In the genomic region with DNA sequence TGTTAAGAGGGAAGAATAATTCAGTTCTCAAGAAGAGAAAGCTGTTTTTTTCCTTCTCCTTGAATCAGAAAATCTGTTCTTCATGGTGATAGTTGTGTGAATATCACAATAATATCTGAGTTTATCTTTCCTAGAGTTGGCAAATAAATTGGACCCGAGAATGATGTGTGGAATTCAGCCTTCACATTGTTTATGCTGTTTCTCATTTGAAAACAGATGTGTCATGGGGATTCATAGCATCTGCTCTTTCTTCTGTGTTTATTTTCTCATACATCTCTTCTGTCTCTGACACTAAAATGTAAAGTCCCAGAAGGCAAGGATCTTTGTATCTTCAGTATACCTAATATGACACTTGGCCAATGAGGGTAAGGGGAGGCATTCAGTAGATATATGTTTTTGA, we compare ENCODE assay signal across 21 cellular contexts.
DNase-seq lines count a peak whose midpoint lies in the region; ATAC-seq and TF ChIP-seq lines count a peak whose summit lies in the region.
"Had no signal": no experiment of that assay in that cellular context is flagged by ENCODE, and none has a peak within 500 bp of the region (broad histone marks: within the 10 kb centered on the region; RNA-seq: fewer than 3 reads in every experiment).

No MANE protein-coding gene starts in this region.

- H3K4me3 Mint-ChIP-seq in endodermal cell = no peak overlapping the region
- H3K4me3 Mint-ChIP-seq: activated naive CD8-positive, alpha-beta T cell; B cell; immature natural killer cell; neural progenitor cell had no signal

- peak; percentile 5 for DNase-seq in CD1c-positive myeloid dendritic cell (ENCODE audit: extremely low spot score)
- peak; percentile 49 for DNase-seq in NCI-H460 (ENCODE audit: extremely low read depth, low read depth)
- peak; percentile 20 to 63 for DNase-seq in dermis microvascular lymphatic vessel endothelial cell (ENCODE audit: low read depth in 2 of 2)
- DNase-seq in myocyte (ENCODE audit: low read depth) = peak; percentile 28
- DNase-seq in NOMO-1 treated with DMSO at 0.1 percent for 48 hours (lab: John Stamatoyannopoulos, UW; ENCODE audit: unreplicated experiment) = no peak
- no peak for DNase-seq in endodermal cell
- DNase-seq in mesenteric fat pad (ENCODE audit: low spot score) = no peak
- DNase-seq: activated CD4-positive, alpha-beta T cell treated with anti-CD3 and anti-CD28 coated beads, Interleukin-2, amount 50 U/mL, for 1 hour; activated T-cell treated with anti-CD3 and anti-CD28 coated beads, Interleukin-2, amount 50 U/mL, for 1 hour; caudate nucleus; H7; immature natural killer cell; NCI-H187 treated with DMSO at 0.1 percent for 48 hours; NCI-H526; retina; stimulated activated CD4-positive, alpha-beta T cell treated with anti-CD3 and anti-CD28 coated beads, Interleukin-1b, Interleukin-23, amount 100 ng/mL, for 48 hours; substantia nigra had no signal

- ATAC-seq in HG03442 (IDR thresholded peaks at IDR 0.05; ENCODE audit: unreplicated experiment) = no peak

- no peaks in the 10 kb centered on the region for H3K4me1 Mint-ChIP-seq in endodermal cell
- H3K4me1 Mint-ChIP-seq: immature natural killer cell, neural progenitor cell had no signal

- TF ChIP-seq CTCF in endodermal cell (conservative IDR thresholded peaks at IDR 0.05) = no peak

- H3K27ac Mint-ChIP-seq in endodermal cell = no peak overlapping the region
- H3K27ac Mint-ChIP-seq: activated naive CD8-positive, alpha-beta T cell; B cell; immature natural killer cell; neural progenitor cell had no signal

- H3K9ac ChIP-seq in endodermal cell (ENCODE audit: extremely low read depth, low read length, poor library complexity, severe bottlenecking) = no peak overlapping the region
- H3K9ac ChIP-seq: neural progenitor cell had no signal

- H3K4me3 ChIP-seq in endodermal cell (ENCODE audit: low read length) = no peak overlapping the region
- H3K4me3 ChIP-seq: neural progenitor cell had no signal

- H3K27me3 ChIP-seq in endodermal cell (ENCODE audit: control insufficient read depth, insufficient read depth, low read length, poor library complexity, severe bottlenecking) = no peaks in the 10 kb centered on the region
- H3K27me3 ChIP-seq: neural progenitor cell had no signal

- H3K9me3 ChIP-seq in endodermal cell (ENCODE audit: control insufficient read depth, low read length) = no peaks in the 10 kb centered on the region

- H3K9me3 Mint-ChIP-seq in endodermal cell = no peaks in the 10 kb centered on the region
- H3K9me3 Mint-ChIP-seq: immature natural killer cell, neural progenitor cell had no signal

- H3K36me3 Mint-ChIP-seq in endodermal cell (ENCODE audit: low read depth) = no peaks in the 10 kb centered on the region
- H3K36me3 Mint-ChIP-seq: activated naive CD8-positive, alpha-beta T cell; immature natural killer cell; neural progenitor cell had no signal

- WGBS in endodermal cell (ENCODE audit: insufficient coverage in 1 of 2, insufficient read length in 1 of 2), 2 experiments = 85 to 100% methylated on average over 1 of the region's 1 CpG

- H3K36me3 ChIP-seq in endodermal cell (ENCODE audit: control insufficient read depth, insufficient read depth, low read length) = no peaks in the 10 kb centered on the region
- H3K36me3 ChIP-seq: neural progenitor cell had no signal

- H3K27ac ChIP-seq in endodermal cell (ENCODE audit: low read depth, low read length) = no peak overlapping the region
- H3K27ac ChIP-seq: neural progenitor cell had no signal

- no peaks in the 10 kb centered on the region for H3K27me3 Mint-ChIP-seq in endodermal cell (ENCODE audit: insufficient read depth)
- H3K27me3 Mint-ChIP-seq: activated naive CD8-positive, alpha-beta T cell; B cell had no signal

- H3K4me1 ChIP-seq in endodermal cell (ENCODE audit: control insufficient read depth, insufficient read depth, low read length) = no peaks in the 10 kb centered on the region
- H3K4me1 ChIP-seq: neural progenitor cell had no signal

Comparison
In these comparisons a context has a peak if more than half of its experiments do, and no peak if none do; other contexts are left out.
1. DNase-seq: peak in CD1c-positive myeloid dendritic cell (single experiment), NCI-H460 (single experiment), dermis microvascular lymphatic vessel endothelial cell (2 of 2) and myocyte (single experiment); none in NOMO-1 treated with DMSO at 0.1 percent for 48 hours (single experiment), endodermal cell (single experiment) and mesenteric fat pad (single experiment).